ENCODE assay signal across 9 cellular contexts in genomic region chr3:49454457-49454856, GRCh38. TPM values are rescaled to one million over a fixed set of nuclear protein-coding genes. Genes with fewer than 3 reads are reported as not detected.
A peak's percentile ranks its signal among the peaks of the same experiment; 100 is the strongest.
DNase-seq lines count a peak whose midpoint lies in the region; ATAC-seq and TF ChIP-seq lines count a peak whose summit lies in the region.
"Had no signal": no experiment of that assay in that cellular context is flagged by ENCODE, and none has a peak within 500 bp of the region (broad histone marks: within the 10 kb centered on the region; RNA-seq: fewer than 3 reads in every experiment).

No MANE protein-coding gene starts in this region.

- ATAC-seq in HG03439 (IDR thresholded peaks at IDR 0.05; ENCODE audit: unreplicated experiment), result no peak

- H3K79me2 ChIP-seq in OCI-LY3 (ENCODE audit: low read length) (no peaks in the 10 kb centered on the region), GM23248 (ENCODE audit: insufficient read depth) (no peaks in the 10 kb centered on the region)

- DNase-seq in DMS79 treated with DMSO at 0.1 percent for 48 hours (lab: John Stamatoyannopoulos, UW), result peak; percentile 31
- DNase-seq in DMS79 (lab: John Stamatoyannopoulos, UW), result no peak
- DNase-seq in fibroblast of pulmonary artery (ENCODE audit: low read depth), result no peak
- no peak for DNase-seq in retinal pigment epithelial cell (ENCODE audit: low read depth)
- DNase-seq in GM23248, result no peak
- no peak for DNase-seq in AML-193 (lab: John Stamatoyannopoulos, UW)
- DNase-seq: NCI-H1048 had no signal

- H3K4me1 ChIP-seq in OCI-LY3 (ENCODE audit: low read length) (no peaks in the 10 kb centered on the region), GM23248 (ENCODE audit: insufficient read depth) (peaks cover 4% of the 10 kb centered on the region; the same call in 1 of the 2 replicates)

- no peak overlapping the region for H2AFZ ChIP-seq in OCI-LY3 (ENCODE audit: low read depth, low read length)
- H2AFZ ChIP-seq in GM23248, result no peak overlapping the region

- TF ChIP-seq CTCF in OCI-LY3 (IDR thresholded peaks at IDR 0.05; ENCODE audit: low read depth, low read length) (peak; percentile 45), fibroblast of pulmonary artery (IDR thresholded peaks at IDR 0.05; ENCODE audit: low read length, missing control alignments) (peak; percentile 17), retinal pigment epithelial cell (conservative IDR thresholded peaks at IDR 0.05; ENCODE audit: low read depth, low read length) (peak; percentile 55)

- 15 to 26% methylated on average over 2 of the region's 2 CpGs for WGBS in GM23248 (ENCODE audit: low coverage in 1 of 2, low lambda C conversion rate in 2 of 2, missing lambda C conversion rate in 2 of 2), 2 experiments

- H3K36me3 ChIP-seq in OCI-LY3 (replicated peaks; ENCODE audit: low read depth, low read length) (no peaks in the 10 kb centered on the region), GM23248 (ENCODE audit: low read depth) (no peaks in the 10 kb centered on the region)

- H3K4me2 ChIP-seq in OCI-LY3 (ENCODE audit: low read length) (no peak overlapping the region), GM23248 (ENCODE audit: unreplicated experiment) (no peak overlapping the region)

- in situ Hi-C loops in GM23248 (cut with MboI), result no loop called here

- H3K4me3 ChIP-seq in OCI-LY3 (ENCODE audit: low read length), result no peak overlapping the region
- H3K4me3 ChIP-seq in fibroblast of pulmonary artery (replicated peaks; ENCODE audit: low read depth, low read length), result no peak overlapping the region
- no peak overlapping the region for H3K4me3 ChIP-seq in retinal pigment epithelial cell (ENCODE audit: low read length)
- H3K4me3 ChIP-seq in GM23248, result no peak overlapping the region

- no peaks in the 10 kb centered on the region for H3K27me3 ChIP-seq in OCI-LY3 (ENCODE audit: low read depth, low read length)
- H3K27me3 ChIP-seq in GM23248 (replicated peaks; ENCODE audit: insufficient read depth), result no peaks in the 10 kb centered on the region

- no peaks in the 10 kb centered on the region for H3K9me3 ChIP-seq in OCI-LY3 (ENCODE audit: insufficient read depth, low read length)
- H3K9me3 ChIP-seq in GM23248 (ENCODE audit: low read depth), result no peaks in the 10 kb centered on the region

- no peak overlapping the region for H3K27ac ChIP-seq in OCI-LY3 (ENCODE audit: low read length)
- H3K27ac ChIP-seq in GM23248, result no peak overlapping the region

- no peaks in the 10 kb centered on the region for H3K9me2 ChIP-seq in GM23248 (ENCODE audit: insufficient read depth)

- H3F3A ChIP-seq in GM23248 (ENCODE audit: insufficient read depth), result no peaks in the 10 kb centered on the region

- H3K9ac ChIP-seq in OCI-LY3 (ENCODE audit: low read length) (no peak overlapping the region), GM23248 (no peak overlapping the region)

- H4K20me1 ChIP-seq in OCI-LY3 (ENCODE audit: insufficient read depth, low read length) (no peaks in the 10 kb centered on the region), GM23248 (ENCODE audit: insufficient read depth) (no peaks in the 10 kb centered on the region)

RNA-seq across cellular contexts. Expression of gene DAG1, which starts 15.6 kb away (rescaled TPM):
- total RNA-seq in GM23248 (2014; rRNA removed; shearing (Covaris generic)), result 81.8 and 90.2 TPM in 2 replicates
- polyA plus RNA-seq in GM23248 (2016; fragmentation: Nextera tagmentation; extraction: Ambion mirVana), result 42.4 and 43.0 TPM in 2 replicates

RNA-seq across cellular contexts. Expression of gene NICN1, which starts 25.3 kb away (rescaled TPM):
- total RNA-seq in GM23248 (2014; rRNA removed; shearing (Covaris generic)), result 10.9 and 18.7 TPM in 2 replicates
- 10.5 and 12.5 TPM in 2 replicates for polyA plus RNA-seq in GM23248 (2016; fragmentation: Nextera tagmentation; extraction: Ambion mirVana)

RNA-seq across cellular contexts. Expression of gene AMT, which starts 32.2 kb away (rescaled TPM):
- total RNA-seq in GM23248 (2014; rRNA removed; shearing (Covaris generic)), result 1.6 and 5.8 TPM in 2 replicates
- polyA plus RNA-seq in GM23248 (2016; fragmentation: Nextera tagmentation; extraction: Ambion mirVana), result 1.5 and 1.7 TPM in 2 replicates

RNA-seq across cellular contexts. Expression of gene TCTA, which starts 42.2 kb away (rescaled TPM):
- 34.0 and 55.7 TPM in 2 replicates for total RNA-seq in GM23248 (2014; rRNA removed; shearing (Covaris generic))
- 52.2 and 55.0 TPM in 2 replicates for polyA plus RNA-seq in GM23248 (2016; fragmentation: Nextera tagmentation; extraction: Ambion mirVana)

RNA-seq across cellular contexts. Expression of gene RHOA, which starts 42.7 kb away (rescaled TPM):
- total RNA-seq in GM23248 (2014; rRNA removed; shearing (Covaris generic)), result 781 and 915 TPM in 2 replicates
- polyA plus RNA-seq in GM23248 (2016; fragmentation: Nextera tagmentation; extraction: Ambion mirVana), result 996 and 1,025 TPM in 2 replicates
